In genomic region chrX:18886005-18886343, GRCh38 we compare ENCODE assay signal across 8 cellular contexts.
DNase-seq lines count a peak whose midpoint lies in the region; ATAC-seq and TF ChIP-seq lines count a peak whose summit lies in the region.

No MANE protein-coding gene starts in this region.

- no peak overlapping the region for H3K9ac ChIP-seq in neuronal stem cell (ENCODE audit: low read depth, low read length, poor library complexity)

- H3K18ac ChIP-seq in neuronal stem cell (ENCODE audit: low read length): no peak overlapping the region

- no peaks in the 10 kb centered on the region for H3K27me3 ChIP-seq in CD4-positive, CD25-positive, alpha-beta regulatory T cell (ENCODE audit: control insufficient read depth, insufficient read depth, low read length)
- peaks cover 0 to 7% (median 0%) of the 10 kb centered on the region in 3 experiments for H3K27me3 ChIP-seq in neuronal stem cell (ENCODE audit: control insufficient read depth in 3 of 3, insufficient read depth in 3 of 3, low read depth in 1 of 3, low read length in 3 of 3)

- intact Hi-C loops in head of caudate nucleus (cut with DNase I): no loop called here

- H3K4me3 Mint-ChIP-seq in CD4-positive, CD25-positive, alpha-beta regulatory T cell: peak overlapping the region; percentile 70 to 93 (median 90)

- peaks cover 7 to 39% (median 9%) of the 10 kb centered on the region in 4 donors for H3K4me1 Mint-ChIP-seq in CD4-positive, CD25-positive, alpha-beta regulatory T cell

- DNase-seq in CD4-positive, CD25-positive, alpha-beta regulatory T cell: no peak
- DNase-seq in GM20000 (ENCODE audit: low spot score) (peak; percentile 17), neuronal stem cell (ENCODE audit: low spot score) (no peak), head of caudate nucleus (no peak), NOMO-1 treated with dmso at 0.1 percent for 144 hours (lab: John Stamatoyannopoulos, UW; ENCODE audit: unreplicated experiment) (no peak), HUDEP-2 (lab: John Stamatoyannopoulos, UW; ENCODE audit: unreplicated experiment in 76 of 76) (no peak)

- H3K4me2 ChIP-seq in neuronal stem cell (ENCODE audit: insufficient read depth, low read length, poor library complexity, severe bottlenecking): peak overlapping the region; percentile 31

- H2BK15ac ChIP-seq in neuronal stem cell (ENCODE audit: low read length): no peak overlapping the region

- H3K4ac ChIP-seq in neuronal stem cell (ENCODE audit: low read length): no peak overlapping the region

- peak; percentile 19 to 22 for ATAC-seq in CD4-positive, CD25-positive, alpha-beta regulatory T cell (ENCODE audit: low read depth in 2 of 2)
- peak; percentile 19 for ATAC-seq in HG03571 (IDR thresholded peaks at IDR 0.05; ENCODE audit: unreplicated experiment)

- H3K79me1 ChIP-seq in neuronal stem cell (ENCODE audit: low read depth, low read length): no peaks in the 10 kb centered on the region

- peaks cover 0 to 3% (median 0%) of the 10 kb centered on the region in 7 donors for H3K9me3 Mint-ChIP-seq in CD4-positive, CD25-positive, alpha-beta regulatory T cell

- H2AFZ ChIP-seq in neuronal stem cell (ENCODE audit: low read length): peak overlapping the region; percentile 75

- H3K4me3 ChIP-seq in CD4-positive, CD25-positive, alpha-beta regulatory T cell (ENCODE audit: low read depth, low read length): peak overlapping the region; percentile 58
- peak overlapping the region in 1 of 2 donors; percentile 6 for H3K4me3 ChIP-seq in neuronal stem cell (ENCODE audit: low read length in 2 of 2)

- no peak overlapping the region for H4K8ac ChIP-seq in neuronal stem cell (ENCODE audit: low read depth, low read length)

- no peak overlapping the region for H4K91ac ChIP-seq in neuronal stem cell (ENCODE audit: low read depth, low read length, poor library complexity)

- WGBS in neuronal stem cell (ENCODE audit: extremely low coverage in 2 of 2, insufficient read length in 2 of 2, insufficient replicate concordance in 1 of 2), 2 donors: no CpG with 5 or more reads among the region's 12 CpGs

- TF ChIP-seq CTCF in GM20000 (IDR thresholded peaks at IDR 0.05; ENCODE audit: extremely low read depth, missing control alignments): no peak

- H3K14ac ChIP-seq in neuronal stem cell (ENCODE audit: low read length): no peak overlapping the region

- no peaks in the 10 kb centered on the region for H3K27me3 Mint-ChIP-seq in CD4-positive, CD25-positive, alpha-beta regulatory T cell

- peaks cover 17% of the 10 kb centered on the region for H3K4me1 ChIP-seq in CD4-positive, CD25-positive, alpha-beta regulatory T cell (ENCODE audit: control insufficient read depth, insufficient read depth, low read length, poor library complexity, severe bottlenecking)
- H3K4me1 ChIP-seq in neuronal stem cell (ENCODE audit: control insufficient read depth in 2 of 2, insufficient read depth in 1 of 2, low read depth in 1 of 2, low read length in 2 of 2): peaks cover 0 to 12% of the 10 kb centered on the region in 2 donors

- H2BK12ac ChIP-seq in neuronal stem cell (ENCODE audit: low read length): no peak overlapping the region

- H3K27ac ChIP-seq in CD4-positive, CD25-positive, alpha-beta regulatory T cell (ENCODE audit: insufficient read depth, low read length, poor library complexity, severe bottlenecking): peak overlapping the region; percentile 34
- H3K27ac ChIP-seq in cingulate gyrus (ENCODE audit: low read depth, low read length) (peak overlapping the region; percentile 60), neuronal stem cell (replicated peaks; ENCODE audit: low read length) (no peak overlapping the region)

- no peak overlapping the region for H3K23ac ChIP-seq in neuronal stem cell (ENCODE audit: low read depth, low read length, poor library complexity)

- H3K9me3 ChIP-seq in CD4-positive, CD25-positive, alpha-beta regulatory T cell (ENCODE audit: control insufficient read depth in 2 of 2, low read length in 2 of 2): no peaks in the 10 kb centered on the region
- no peaks in the 10 kb centered on the region for H3K9me3 ChIP-seq in neuronal stem cell (replicated peaks in 1 of 2; ENCODE audit: control insufficient read depth in 2 of 2, insufficient read depth in 1 of 2, low read depth in 1 of 2, low read length in 2 of 2)

- no peak overlapping the region for H2BK120ac ChIP-seq in neuronal stem cell (ENCODE audit: low read depth, low read length)

- peak overlapping the region; percentile 79 to 93 (median 92) for H3K27ac Mint-ChIP-seq in CD4-positive, CD25-positive, alpha-beta regulatory T cell

- no peak overlapping the region for H2AK5ac ChIP-seq in neuronal stem cell (ENCODE audit: low read depth, low read length)

- no peak overlapping the region for H2BK5ac ChIP-seq in neuronal stem cell (ENCODE audit: low read length)

- H3K36me3 Mint-ChIP-seq in CD4-positive, CD25-positive, alpha-beta regulatory T cell: no peaks in the 10 kb centered on the region

- H3K36me3 ChIP-seq in CD4-positive, CD25-positive, alpha-beta regulatory T cell (ENCODE audit: control insufficient read depth, insufficient read depth, low read length): no peaks in the 10 kb centered on the region
- no peaks in the 10 kb centered on the region for H3K36me3 ChIP-seq in neuronal stem cell (replicated peaks in 1 of 2; ENCODE audit: control insufficient read depth in 2 of 2, insufficient read depth in 2 of 2, low read length in 2 of 2)
